In genomic region chr16:57476546-57477410, GRCh38 we compare ENCODE assay signal across 10 cellular contexts. TPM values are rescaled to one million over a fixed set of nuclear protein-coding genes. Genes with fewer than 3 reads are reported as not detected.
DNase-seq lines count a peak whose midpoint lies in the region; ATAC-seq, FAIRE-seq and TF ChIP-seq lines count a peak whose summit lies in the region.
"Had no signal": no experiment of that assay in that cellular context is flagged by ENCODE, and none has a peak within 500 bp of the region (broad histone marks: within the 10 kb centered on the region; RNA-seq: fewer than 3 reads in every experiment).

No MANE protein-coding gene starts in this region.

- H3K4me3 Mint-ChIP-seq in effector memory CD8-positive, alpha-beta T cell, result no peak overlapping the region

- peaks cover 6 to 12% of the 10 kb centered on the region in 2 donors for H3K4me1 Mint-ChIP-seq in effector memory CD8-positive, alpha-beta T cell (ENCODE audit: low read depth in 2 of 2)

- peak overlapping the region; percentile 43 for H4K8ac ChIP-seq in neuronal stem cell (ENCODE audit: low read depth, low read length)

- FAIRE-seq in frontal cortex (lab: Jason Lieb, UNC), result no peak
- FAIRE-seq: islet of Langerhans had no signal

- H3K36me3 ChIP-seq in HEK293 (ENCODE audit: control insufficient read depth in 2 of 2, insufficient read depth in 1 of 2, low read length in 2 of 2) (peaks cover 0 to 34% of the 10 kb centered on the region in 2 experiments; a peak in 1 of 3 replicates), neuronal stem cell (replicated peaks in 1 of 2; ENCODE audit: control insufficient read depth in 2 of 2, insufficient read depth in 2 of 2, low read length in 2 of 2) (peaks cover 23 to 24% of the 10 kb centered on the region in 2 donors)

- H3K27ac ChIP-seq in HEK293 (ENCODE audit: extremely low read depth, low read depth, low read length) (no peak overlapping the region), neuronal stem cell (replicated peaks; ENCODE audit: low read length) (no peak overlapping the region)

- no peak overlapping the region for H3K9ac ChIP-seq in neuronal stem cell (ENCODE audit: low read depth, low read length, poor library complexity)

- no peak for TF ChIP-seq CTCF in HEK293 (tag by site-specific recombination; IDR thresholded peaks at IDR 0.05)

- peak overlapping the region; percentile 57 for H3K18ac ChIP-seq in neuronal stem cell (ENCODE audit: low read length)

- H3K4ac ChIP-seq in neuronal stem cell (ENCODE audit: low read length), result peak overlapping the region; percentile 23

- no peaks in the 10 kb centered on the region for H3K9me3 ChIP-seq in HEK293 (ENCODE audit: control insufficient read depth, insufficient read depth, low read depth, low read length)
- no peaks in the 10 kb centered on the region for H3K9me3 ChIP-seq in neuronal stem cell (replicated peaks in 1 of 2; ENCODE audit: control insufficient read depth in 2 of 2, insufficient read depth in 1 of 2, low read depth in 1 of 2, low read length in 2 of 2)

- DNase-seq in DMS53 (lab: John Stamatoyannopoulos, UW) (peak; percentile 35), DMS53 treated with DMSO at 0.1 percent for 48 hours (lab: John Stamatoyannopoulos, UW; ENCODE audit: unreplicated experiment) (no peak), neuronal stem cell (ENCODE audit: low spot score) (no peak), frontal cortex (ENCODE audit: low spot score in 2 of 2) (no peak)
- DNase-seq in effector memory CD8-positive, alpha-beta T cell, result no peak
- DNase-seq: amniotic stem cell had no signal

- no CpG with 5 or more reads among the region's 6 CpGs for WGBS in neuronal stem cell (ENCODE audit: extremely low coverage in 2 of 2, insufficient read length in 2 of 2, insufficient replicate concordance in 1 of 2), 2 donors

- H4K91ac ChIP-seq in neuronal stem cell (ENCODE audit: low read depth, low read length, poor library complexity), result no peak overlapping the region

- H3K4me2 ChIP-seq in neuronal stem cell (ENCODE audit: insufficient read depth, low read length, poor library complexity, severe bottlenecking), result no peak overlapping the region

- H2AK5ac ChIP-seq in neuronal stem cell (ENCODE audit: low read depth, low read length), result peak overlapping the region; percentile 86

- POLR2A ChIA-PET in HEK293 (lab: Yijun Ruan, JAX), result interaction anchor here (1.8 kb wide), 1 partner anchor 14 kb away, joined by 6 read pairs; the partner anchor contains the start of gene POLR2C

- H3K9me3 Mint-ChIP-seq in effector memory CD8-positive, alpha-beta T cell, result no peaks in the 10 kb centered on the region

- H3K4me3 ChIP-seq in HEK293 (ENCODE audit: low read depth, low read length), result no peak overlapping the region
- no peak overlapping the region for H3K4me3 ChIP-seq in neuronal stem cell (ENCODE audit: low read length in 2 of 2)

- H3K23ac ChIP-seq in neuronal stem cell (ENCODE audit: low read depth, low read length, poor library complexity), result no peak overlapping the region

- H2BK5ac ChIP-seq in neuronal stem cell (ENCODE audit: low read length), result peak overlapping the region; percentile 62

- peaks cover 4% of the 10 kb centered on the region for H3K79me1 ChIP-seq in neuronal stem cell (ENCODE audit: low read depth, low read length)

- no peak overlapping the region for H2BK15ac ChIP-seq in neuronal stem cell (ENCODE audit: low read length)

- peak overlapping the region; percentile 41 for H2BK12ac ChIP-seq in neuronal stem cell (ENCODE audit: low read length)

- H2AFZ ChIP-seq in neuronal stem cell (ENCODE audit: low read length), result no peak overlapping the region

- no peaks in the 10 kb centered on the region for H3K4me1 ChIP-seq in HEK293 (ENCODE audit: control insufficient read depth, insufficient read depth, low read length)
- H3K4me1 ChIP-seq in neuronal stem cell (ENCODE audit: control insufficient read depth in 2 of 2, insufficient read depth in 1 of 2, low read depth in 1 of 2, low read length in 2 of 2), result peaks cover 33 to 35% of the 10 kb centered on the region in 2 donors

- H3K14ac ChIP-seq in neuronal stem cell (ENCODE audit: low read length), result peak overlapping the region; percentile 89

- H3K27me3 ChIP-seq in neuronal stem cell (ENCODE audit: control insufficient read depth in 3 of 3, insufficient read depth in 3 of 3, low read depth in 1 of 3, low read length in 3 of 3), result no peaks in the 10 kb centered on the region

- peak overlapping the region; percentile 77 for H3K27ac Mint-ChIP-seq in effector memory CD8-positive, alpha-beta T cell

- ATAC-seq in effector memory CD8-positive, alpha-beta T cell (replicated peaks), result no peak
- ATAC-seq in GM21786 (IDR thresholded peaks at IDR 0.05; ENCODE audit: unreplicated experiment) (no peak), GM21619 (IDR thresholded peaks at IDR 0.05; ENCODE audit: unreplicated experiment) (no peak)

- peaks cover 11% of the 10 kb centered on the region for H3K36me3 Mint-ChIP-seq in effector memory CD8-positive, alpha-beta T cell (ENCODE audit: insufficient read depth)

- H3K27me3 Mint-ChIP-seq in effector memory CD8-positive, alpha-beta T cell, result no peaks in the 10 kb centered on the region

- H2BK120ac ChIP-seq in neuronal stem cell (ENCODE audit: low read depth, low read length), result no peak overlapping the region

- CTCF ChIA-PET in HEK293 (lab: Yijun Ruan, JAX), result interaction anchor here (0.7 to 1.1 kb wide), 3 partner anchors 21 to 43 kb away, joined by 3 to 4 read pairs (median 3); no protein-coding TSS in a partner anchor

TF ChIP-seq in HEK293, 187 proteins besides CTCF, POLR2A, EP300 and RAD21:
- peak; percentile 11; the same call in 1 of the 2 replicates for TF ChIP-seq SP3 (tag by site-specific recombination; IDR thresholded peaks at IDR 0.05)
- TF ChIP-seq ZEB2 (tag by site-specific recombination; IDR thresholded peaks at IDR 0.05), result no peak

RNA-seq across cellular contexts. Expression of gene DOK4, which starts 9.5 kb away (rescaled TPM):
- 17.3 TPM for polyA plus RNA-seq in neuronal stem cell (2013, experiment 1 of 2)
- 15.7 TPM for polyA plus RNA-seq in neuronal stem cell (2013, experiment 2 of 2)
- 71.7 TPM for total RNA-seq in frontal cortex

RNA-seq across cellular contexts. Expression of gene POLR2C, which starts 14.3 kb away (rescaled TPM):
- 50.6 TPM for polyA plus RNA-seq in neuronal stem cell (2013, experiment 1 of 2)
- 49.2 TPM for polyA plus RNA-seq in neuronal stem cell (2013, experiment 2 of 2)
- total RNA-seq in frontal cortex, result 70.9 TPM

RNA-seq across cellular contexts. Expression of gene COQ9, which starts 29.5 kb away (rescaled TPM):
- polyA plus RNA-seq in neuronal stem cell (2013, experiment 1 of 2), result 14.7 TPM
- polyA plus RNA-seq in neuronal stem cell (2013, experiment 2 of 2), result 14.9 TPM
- total RNA-seq in frontal cortex, result 26.1 TPM

RNA-seq across cellular contexts. Expression of gene CIAPIN1, which starts 29.6 kb away (rescaled TPM):
- 48.4 TPM for polyA plus RNA-seq in neuronal stem cell (2013, experiment 1 of 2)
- polyA plus RNA-seq in neuronal stem cell (2013, experiment 2 of 2), result 48.9 TPM
- total RNA-seq in frontal cortex, result 90.9 TPM

RNA-seq across cellular contexts. Expression of gene CCDC102A, which starts 59.6 kb away (rescaled TPM):
- 6.4 TPM for polyA plus RNA-seq in neuronal stem cell (2013, experiment 1 of 2)
- 6.3 TPM for polyA plus RNA-seq in neuronal stem cell (2013, experiment 2 of 2)
- total RNA-seq in frontal cortex, result 0.82 TPM
